Comparison of ENCODE assay signal across 15 cellular contexts in genomic region chr6:122997541-122998150, GRCh38. TPM values are rescaled to one million over a fixed set of nuclear protein-coding genes. Genes with fewer than 3 reads are reported as not detected.
"Had no signal": no experiment of that assay in that cellular context is flagged by ENCODE, and none has a peak within 500 bp of the region (broad histone marks: within the 10 kb centered on the region; RNA-seq: fewer than 3 reads in every experiment).

No MANE protein-coding gene starts in this region.

- DNase-seq: activated CD4-positive, alpha-beta memory T cell treated with anti-CD3 and anti-CD28 coated beads for 36 hours; activated gamma-delta T cell treated with Interleukin-2 at 50 U/mL for 16 hours; activated naive CD8-positive, alpha-beta T cell treated with anti-CD3 and anti-CD28 coated beads for 36 hours; activated T-cell treated with anti-CD3 and anti-CD28 coated beads, Interleukin-2, amount 50 U/mL, for 72 hours; heart right ventricle; left ventricle myocardium superior; nephron progenitor cell; small intestine; T1000; transverse colon had no signal

- H3K4me3 Mint-ChIP-seq: activated CD4-positive, alpha-beta memory T cell treated with anti-CD3 and anti-CD28 coated beads for 36 hours; activated naive CD8-positive, alpha-beta T cell treated with anti-CD3 and anti-CD28 coated beads for 36 hours; activated T-cell treated with anti-CD3 and anti-CD28 coated beads, Interleukin-2, amount 50 U/mL, for 72 hours had no signal

- H3K27ac Mint-ChIP-seq: activated CD4-positive, alpha-beta memory T cell treated with anti-CD3 and anti-CD28 coated beads for 36 hours; activated naive CD8-positive, alpha-beta T cell treated with anti-CD3 and anti-CD28 coated beads for 36 hours; activated T-cell treated with anti-CD3 and anti-CD28 coated beads, Interleukin-2, amount 50 U/mL, for 72 hours; nephron progenitor cell had no signal

- H3K36me3 ChIP-seq: breast epithelium, heart right ventricle, right atrium auricular region, transverse colon had no signal

- H3K9me3 Mint-ChIP-seq: activated CD4-positive, alpha-beta memory T cell treated with anti-CD3 and anti-CD28 coated beads for 36 hours; activated naive CD8-positive, alpha-beta T cell treated with anti-CD3 and anti-CD28 coated beads for 36 hours; nephron progenitor cell had no signal

- H3K27ac ChIP-seq: breast epithelium, heart right ventricle, parathyroid adenoma, right atrium auricular region, transverse colon had no signal

- H3K9me3 ChIP-seq: breast epithelium, heart right ventricle, right atrium auricular region, transverse colon had no signal

- H2AFZ ChIP-seq: parathyroid adenoma had no signal

- ATAC-seq: activated T-cell treated with anti-CD3 and anti-CD28 coated beads, Interleukin-2, amount 50 U/mL, for 72 hours; heart right ventricle; left ventricle myocardium superior had no signal

- H3K4me3 ChIP-seq: breast epithelium, right atrium auricular region, transverse colon had no signal

- H3K4me1 Mint-ChIP-seq: activated naive CD8-positive, alpha-beta T cell treated with anti-CD3 and anti-CD28 coated beads for 36 hours had no signal

- H3K79me2 ChIP-seq: parathyroid adenoma had no signal

RNA-seq across cellular contexts. Expression of gene CLVS2, which starts 1.6 kb away (rescaled TPM):
- total RNA-seq: activated CD4-positive, alpha-beta memory T cell treated with anti-CD3 and anti-CD28 coated beads for 36 hours; activated naive CD8-positive, alpha-beta T cell treated with anti-CD3 and anti-CD28 coated beads for 36 hours; activated T-cell treated with anti-CD3 and anti-CD28 coated beads, Interleukin-2, amount 50 U/mL, for 72 hours; breast epithelium; endothelial cell of umbilical vein; mesenteric fat pad; right atrium auricular region had no signal
- polyA plus RNA-seq: endothelial cell of umbilical vein had no signal
